ENCODE assay signal across 8 cellular contexts in the genomic region with DNA sequence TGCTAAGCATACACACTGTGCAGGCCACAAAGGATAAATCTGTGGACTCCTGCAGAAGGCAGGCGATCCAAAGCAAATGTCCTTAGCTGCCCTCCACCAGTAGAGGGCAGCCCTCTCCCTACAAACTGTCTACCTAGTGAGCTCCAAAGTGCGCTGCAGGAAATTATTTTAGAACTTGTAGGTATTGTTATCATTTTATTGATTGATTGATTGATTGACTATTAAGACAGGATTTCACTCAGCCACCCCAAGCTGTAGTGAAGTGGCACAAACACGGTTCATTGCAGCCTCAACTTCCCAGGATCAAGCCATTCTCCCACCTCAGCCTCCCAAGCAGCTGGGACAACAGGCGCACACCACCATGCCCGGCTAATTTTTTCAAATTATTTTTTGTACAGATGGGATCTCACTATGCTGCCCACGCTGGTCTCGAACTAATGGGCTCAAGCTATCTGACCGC. TPM values are rescaled to one million over a fixed set of nuclear protein-coding genes. Genes with fewer than 3 reads are reported as not detected.
A peak's percentile ranks its signal among the peaks of the same experiment; 100 is the strongest.
DNase-seq lines count a peak whose midpoint lies in the region; ATAC-seq and TF ChIP-seq lines count a peak whose summit lies in the region.

No MANE protein-coding gene starts in this region.

- H3K36me3 Mint-ChIP-seq in activated B cell treated with CpG ODN at 0.5 μM for 24 hours (ENCODE audit: low read depth), result peaks cover 9% of the 10 kb centered on the region

- peaks cover 2% of the 10 kb centered on the region for H3K9me3 Mint-ChIP-seq in activated B cell treated with CpG ODN at 0.5 μM for 24 hours

- TF ChIP-seq CTCF in activated B cell treated with CpG ODN at 0.5 μM for 24 hours (IDR thresholded peaks at IDR 0.05) (peak; percentile 54), cardiac fibroblast (IDR thresholded peaks at IDR 0.05; ENCODE audit: low read depth, low read length) (peak; percentile 91)

- DNase-seq in ELR (ENCODE audit: low read depth) (peak; percentile 74), NCI-H2196 treated with DMSO at 0.1 percent for 48 hours (lab: John Stamatoyannopoulos, UW; ENCODE audit: unreplicated experiment) (peak; percentile 0), activated B cell treated with CpG ODN at 0.5 μM for 24 hours (peak; percentile 35), cardiac fibroblast (ENCODE audit: low read depth in 2 of 2) (peak; percentile 84), left colon (peak; percentile 60 to 63)
- peak; percentile 56 to 64 for DNase-seq in stimulated activated CD4-positive, alpha-beta T cell treated with anti-CD3 and anti-CD28 coated beads, Interleukin-4, amount 100 ng/mL, for 4 hours

- no peaks in the 10 kb centered on the region for H3K27me3 Mint-ChIP-seq in activated B cell treated with CpG ODN at 0.5 μM for 24 hours

- POLR2A ChIA-PET in activated B cell treated with CpG ODN at 0.5 μM for 24 hours (lab: Charles Lee), result interaction anchor here (1.8 to 5.5 kb wide), 4 partner anchors 36 to 514 kb away, joined by 7 to 125 read pairs (median 23); a partner anchor contains a TSS

- peak; percentile 35 for ATAC-seq in HG02642 (IDR thresholded peaks at IDR 0.05; ENCODE audit: poor library complexity, unreplicated experiment)
- ATAC-seq in activated B cell treated with CpG ODN at 0.5 μM for 24 hours (ENCODE audit: low read depth), result peak; percentile 15
- peak; percentile 43 for ATAC-seq in left colon
- ATAC-seq in GM21367 (IDR thresholded peaks at IDR 0.05; ENCODE audit: unreplicated experiment), result no peak

- H3K27ac Mint-ChIP-seq in activated B cell treated with CpG ODN at 0.5 μM for 24 hours, result peak overlapping the region; percentile 81

- H3K4me3 ChIP-seq in cardiac fibroblast (replicated peaks in 1 of 2; ENCODE audit: low read depth in 2 of 2, low read length in 2 of 2), result no peak overlapping the region

- CTCF ChIA-PET in activated B cell treated with CpG ODN at 0.5 μM for 24 hours (lab: Charles Lee), result interaction anchor here (0.6 to 4.7 kb wide), 22 partner anchors 10 to 611 kb away, joined by 3 to 114 read pairs (median 4); a partner anchor contains a TSS

- H3K4me1 Mint-ChIP-seq in activated B cell treated with CpG ODN at 0.5 μM for 24 hours, result peaks cover 48% of the 10 kb centered on the region

- intact Hi-C loops in activated B cell treated with CpG ODN at 0.5 μM for 24 hours (cut with micrococcal nuclease) (loop anchor here (1.0 to 10.0 kb wide), 7 partner anchors 210 to 1950 kb away; a partner anchor contains a TSS), left colon (cut with DNase I, micrococcal nuclease) (loop anchor here in 1 of 2 donors (5.0 kb wide), 2 partner anchors 312 to 512 kb away; no protein-coding TSS in a partner anchor)

- H3K4me3 Mint-ChIP-seq in activated B cell treated with CpG ODN at 0.5 μM for 24 hours, result peak overlapping the region; percentile 60

RNA-seq across cellular contexts. Expression of a gene that starts 37.3 kb away (rescaled TPM):
- total RNA-seq in activated B cell treated with CpG ODN at 0.5 μM for 24 hours (47.5 and 48.3 TPM in 2 replicates), left colon (10 to 100 TPM; 36.6 to 40.6 TPM)

Comparison
In these comparisons a context has a peak if more than half of its experiments do, and no peak if none do; other contexts are left out.
1. DNase-seq: peak in every context shown above with its lines; median percentile 84 in cardiac fibroblast; 74 in ELR; 62 in left colon; 60 in stimulated activated CD4-positive, alpha-beta T cell treated with anti-CD3 and anti-CD28 coated beads, Interleukin-4, amount 100 ng/mL, for 4 hours; 35 in activated B cell treated with CpG ODN at 0.5 μM for 24 hours; 0 in NCI-H2196 treated with DMSO at 0.1 percent for 48 hours.